Comparison of ENCODE assay signal across 18 cellular contexts in genomic region chr16:67237396-67238277, GRCh38. TPM values are rescaled to one million over a fixed set of nuclear protein-coding genes. Genes with fewer than 3 reads are reported as not detected.
DNase-seq lines count a peak whose midpoint lies in the region; ATAC-seq and TF ChIP-seq lines count a peak whose summit lies in the region.
"Had no signal": no experiment of that assay in that cellular context is flagged by ENCODE, and none has a peak within 500 bp of the region (broad histone marks: within the 10 kb centered on the region; RNA-seq: fewer than 3 reads in every experiment).

No MANE protein-coding gene starts in this region.

- no peaks in the 10 kb centered on the region for H3K27me3 ChIP-seq in DND-41 (ENCODE audit: insufficient read depth, low read length, poor library complexity)
- no peaks in the 10 kb centered on the region for H3K27me3 ChIP-seq in mesenchymal stem cell (ENCODE audit: control insufficient read depth in 1 of 2, insufficient read depth in 1 of 2, low read length in 2 of 2)
- H3K27me3 ChIP-seq in suprapubic skin = no peaks in the 10 kb centered on the region
- H3K27me3 ChIP-seq: left lung, SJCRH30, tibial artery had no signal

- H3K18ac ChIP-seq in mesenchymal stem cell (ENCODE audit: low read depth in 1 of 2, low read length in 2 of 2) = no peak overlapping the region

- TF ChIP-seq CTCF in CD14-positive monocyte (IDR thresholded peaks at IDR 0.05) (no peak), DND-41 (IDR thresholded peaks at IDR 0.05; ENCODE audit: borderline replicate concordance, extremely low read depth, low read length, poor library complexity, severe bottlenecking) (no peak), suprapubic skin (IDR thresholded peaks at IDR 0.05) (no peak)

- H3K36me3 Mint-ChIP-seq in CD14-positive monocyte = peaks cover 70 to 88% of the 10 kb centered on the region in 2 donors
- peaks cover 94% of the 10 kb centered on the region for H3K36me3 Mint-ChIP-seq in activated T-helper 17 cell treated with anti-CD3 and anti-CD28 coated beads, Interleukin-2, amount 50 U/mL, for 72 hours (ENCODE audit: low read depth)

- H2BK5ac ChIP-seq in mesenchymal stem cell (ENCODE audit: low read depth, low read length, poor library complexity, severe bottlenecking) = no peak overlapping the region

- H3K9me3 ChIP-seq in DND-41 (ENCODE audit: insufficient read depth, low read length, severe bottlenecking) (no peaks in the 10 kb centered on the region), mesenchymal stem cell (ENCODE audit: control insufficient read depth, low read length) (no peaks in the 10 kb centered on the region), suprapubic skin (no peaks in the 10 kb centered on the region)
- H3K9me3 ChIP-seq: left lung, SJCRH30, tibial artery had no signal

- peaks cover 0 to 4% (median 2%) of the 10 kb centered on the region in 3 donors for H3K27me3 Mint-ChIP-seq in CD14-positive monocyte (ENCODE audit: low read depth in 3 of 3)
- no peaks in the 10 kb centered on the region for H3K27me3 Mint-ChIP-seq in activated T-helper 17 cell treated with anti-CD3 and anti-CD28 coated beads, Interleukin-2, amount 50 U/mL, for 72 hours
- H3K27me3 Mint-ChIP-seq: stimulated activated memory B cell treated with anti-CD40 and anti-IgM and Interleukin-4, amounts not matched to agents 10 μg/mL and 1 μg/mL and 100 μg/mL, for 72 hours had no signal

- H2AFZ ChIP-seq in DND-41 (ENCODE audit: low read depth, low read length) = no peak overlapping the region
- H2AFZ ChIP-seq in mesenchymal stem cell (ENCODE audit: low read depth, low read length) = no peak overlapping the region

- H3K4me3 Mint-ChIP-seq in CD14-positive monocyte = no peak overlapping the region
- peak overlapping the region; percentile 42 for H3K4me3 Mint-ChIP-seq in activated T-helper 17 cell treated with anti-CD3 and anti-CD28 coated beads, Interleukin-2, amount 50 U/mL, for 72 hours
- H3K4me3 Mint-ChIP-seq: stimulated activated memory B cell treated with anti-CD40 and anti-IgM and Interleukin-4, amounts not matched to agents 10 μg/mL and 1 μg/mL and 100 μg/mL, for 72 hours; T-helper 1 cell treated with Interleukin-12 subunit alpha and Interleukin-12 subunit beta and Interleukin-4 antibody, amounts not matched to agents 30 μg/mL and 1 μg/mL, for 36 hours had no signal

- H4K8ac ChIP-seq in mesenchymal stem cell (ENCODE audit: low read length) = peak overlapping the region; percentile 19

- peaks cover 25% of the 10 kb centered on the region for H3K4me1 Mint-ChIP-seq in CD14-positive monocyte
- H3K4me1 Mint-ChIP-seq in activated T-helper 17 cell treated with anti-CD3 and anti-CD28 coated beads, Interleukin-2, amount 50 U/mL, for 72 hours = peaks cover 17% of the 10 kb centered on the region

- no peak overlapping the region for H2BK120ac ChIP-seq in mesenchymal stem cell (ENCODE audit: low read depth, low read length)

- intact Hi-C loops in CD14-positive monocyte (cut with micrococcal nuclease) = no loop called here

- DNase-seq in CD14-positive monocyte (ENCODE audit: low spot score) = no peak
- no peak for DNase-seq in DND-41
- no peak for DNase-seq in mesenchymal stem cell
- no peak for DNase-seq in DMS 273 (lab: John Stamatoyannopoulos, UW; ENCODE audit: unreplicated experiment)
- no peak for DNase-seq in ureter (ENCODE audit: low spot score)
- no peak for DNase-seq in suprapubic skin (ENCODE audit: low spot score in 2 of 2)
- DNase-seq: erythroblast, foreskin melanocyte, retina, SJCRH30, WERI-Rb-1 had no signal

- 94% methylated on average over 10 of the region's 16 CpGs for WGBS in mesenchymal stem cell
- 84% methylated on average over 16 of the region's 16 CpGs for WGBS in suprapubic skin

- no peak for ATAC-seq in DND-41 (ENCODE audit: insufficient read depth, low read depth)
- ATAC-seq in activated T-helper 17 cell treated with anti-CD3 and anti-CD28 coated beads, Interleukin-2, amount 50 U/mL, for 72 hours (replicated peaks) = no peak
- no peak for ATAC-seq in GM21717 (IDR thresholded peaks at IDR 0.05; ENCODE audit: unreplicated experiment)
- ATAC-seq: left lung had no signal

- H3K4me2 ChIP-seq in DND-41 (ENCODE audit: insufficient read depth, low read length) (peak overlapping the region; percentile 54; the same call in 1 of the 2 replicates), mesenchymal stem cell (ENCODE audit: low read length, poor library complexity, severe bottlenecking) (no peak overlapping the region)

- H3K4me1 ChIP-seq in DND-41 (ENCODE audit: insufficient read depth, low read length) (peaks cover 25% of the 10 kb centered on the region), mesenchymal stem cell (ENCODE audit: control insufficient read depth, insufficient read depth, low read depth, low read length) (peaks cover 20% of the 10 kb centered on the region), suprapubic skin (peaks cover 26% of the 10 kb centered on the region)

- TF ChIP-seq POLR2A in suprapubic skin (IDR thresholded peaks at IDR 0.05) = no peak

- peaks cover 17% of the 10 kb centered on the region; the same call in 1 of the 2 replicates for H3K79me2 ChIP-seq in DND-41 (ENCODE audit: insufficient read depth, low read length)

- peaks cover 9% of the 10 kb centered on the region for H4K20me1 ChIP-seq in DND-41 (ENCODE audit: insufficient read depth, low read length)

- H3K23ac ChIP-seq in mesenchymal stem cell (ENCODE audit: low read length in 2 of 2) = no peak overlapping the region

- H3K4me3 ChIP-seq in DND-41 (ENCODE audit: low read depth in 1 of 2, low read length in 2 of 2) (no peak overlapping the region; a peak in 1 of 4 replicates), mesenchymal stem cell (ENCODE audit: insufficient read depth in 1 of 2, low read depth in 1 of 2, low read length in 2 of 2) (no peak overlapping the region), suprapubic skin (no peak overlapping the region)
- H3K4me3 ChIP-seq: left lung, SJCRH30, tibial artery had no signal

- H3K14ac ChIP-seq in mesenchymal stem cell (ENCODE audit: low read length in 2 of 2) = no peak overlapping the region

- peak overlapping the region in 4 of 7 donors; percentile 26 to 71 (median 50) for H3K27ac Mint-ChIP-seq in CD14-positive monocyte
- peak overlapping the region; percentile 56 for H3K27ac Mint-ChIP-seq in activated T-helper 17 cell treated with anti-CD3 and anti-CD28 coated beads, Interleukin-2, amount 50 U/mL, for 72 hours
- H3K27ac Mint-ChIP-seq: activated T-helper 2 cell treated with anti-CD3 and anti-CD28 coated beads, Interferon-gamma antibody, Interleukin-2, Interleukin-4, amounts not matched to agents 10 μg/mL and 5 μg/mL and 100 μg/mL, durations not matched to agents 14 hours and 24 hours and 36 hours; stimulated activated memory B cell treated with anti-CD40 and anti-IgM and Interleukin-4, amounts not matched to agents 10 μg/mL and 1 μg/mL and 100 μg/mL, for 72 hours; T-helper 1 cell treated with Interleukin-12 subunit alpha and Interleukin-12 subunit beta and Interleukin-4 antibody, amounts not matched to agents 30 μg/mL and 1 μg/mL, for 36 hours had no signal

- TF ChIP-seq EP300 in suprapubic skin (IDR thresholded peaks at IDR 0.05) = no peak

- no peak overlapping the region for H2BK12ac ChIP-seq in mesenchymal stem cell (ENCODE audit: low read length in 2 of 2)

- no peak overlapping the region for H2BK15ac ChIP-seq in mesenchymal stem cell (ENCODE audit: low read depth, poor library complexity, severe bottlenecking)

- H3K36me3 ChIP-seq in DND-41 (ENCODE audit: insufficient read depth, low read length) (peaks cover 31% of the 10 kb centered on the region), mesenchymal stem cell (ENCODE audit: control insufficient read depth in 1 of 2, insufficient read depth in 2 of 2, low read depth in 1 of 2, low read length in 2 of 2) (peaks cover 72 to 76% of the 10 kb centered on the region in 2 experiments), suprapubic skin (peaks cover 66% of the 10 kb centered on the region)

- no peak overlapping the region for H3K4ac ChIP-seq in mesenchymal stem cell (ENCODE audit: low read depth in 1 of 2, low read length in 2 of 2)

- no peak overlapping the region for H4K91ac ChIP-seq in mesenchymal stem cell (ENCODE audit: low read length)

- H3K27ac ChIP-seq in DND-41 (ENCODE audit: low read length) = no peak overlapping the region
- no peak overlapping the region for H3K27ac ChIP-seq in mesenchymal stem cell (ENCODE audit: low read length, poor library complexity, severe bottlenecking)
- no peak overlapping the region for H3K27ac ChIP-seq in suprapubic skin
- H3K27ac ChIP-seq: left lung, SJCRH30, tibial artery, WERI-Rb-1 had no signal

- H3K9ac ChIP-seq in DND-41 (ENCODE audit: low read depth, low read length) (no peak overlapping the region), mesenchymal stem cell (ENCODE audit: low read length) (no peak overlapping the region)

- H3K9me3 Mint-ChIP-seq in CD14-positive monocyte = peaks cover 0 to 3% (median 0%) of the 10 kb centered on the region in 7 donors
- no peaks in the 10 kb centered on the region for H3K9me3 Mint-ChIP-seq in activated T-helper 17 cell treated with anti-CD3 and anti-CD28 coated beads, Interleukin-2, amount 50 U/mL, for 72 hours
- H3K9me3 Mint-ChIP-seq: activated T-helper 2 cell treated with anti-CD3 and anti-CD28 coated beads, Interferon-gamma antibody, Interleukin-2, Interleukin-4, amounts not matched to agents 10 μg/mL and 5 μg/mL and 100 μg/mL, durations not matched to agents 14 hours and 24 hours and 36 hours; stimulated activated memory B cell treated with anti-CD40 and anti-IgM and Interleukin-4, amounts not matched to agents 10 μg/mL and 1 μg/mL and 100 μg/mL, for 72 hours; T-helper 1 cell treated with Interleukin-12 subunit alpha and Interleukin-12 subunit beta and Interleukin-4 antibody, amounts not matched to agents 30 μg/mL and 1 μg/mL, for 36 hours had no signal

- no peak overlapping the region for H2AK5ac ChIP-seq in mesenchymal stem cell (ENCODE audit: low read length, severe bottlenecking)

- peaks cover 45% of the 10 kb centered on the region for H3K79me1 ChIP-seq in mesenchymal stem cell (replicated peaks; ENCODE audit: low read length, poor library complexity, severe bottlenecking)

RNA-seq across cellular contexts. Expression of gene FHOD1, which starts 9.6 kb away (rescaled TPM):
- polyA plus RNA-seq in CD14-positive monocyte = 1 to 10 TPM; 5.1 to 5.5 TPM
- 100 to 1,000 TPM; 104 to 145 TPM for total RNA-seq in activated T-helper 17 cell treated with anti-CD3 and anti-CD28 coated beads, Interleukin-2, amount 50 U/mL, for 72 hours
- polyA plus RNA-seq in mesenchymal stem cell (2013, experiment 1 of 2) = 51.6 TPM
- 50.1 TPM for polyA plus RNA-seq in mesenchymal stem cell (2013, experiment 2 of 2)
- total RNA-seq in ureter = 19.1 TPM
- 10 to 100 TPM in 3 of 4 donors, 1 to 10 TPM in 1; 7.7 to 28.8 (median 15.3) TPM for total RNA-seq in suprapubic skin

RNA-seq across cellular contexts. Expression of gene TMEM208, which starts 10.7 kb away (rescaled TPM):
- polyA plus RNA-seq in CD14-positive monocyte = 100 to 1,000 TPM; 117 to 130 TPM
- total RNA-seq in activated T-helper 17 cell treated with anti-CD3 and anti-CD28 coated beads, Interleukin-2, amount 50 U/mL, for 72 hours = 10 to 100 TPM; 31.7 to 39.5 TPM
- 43.4 TPM for polyA plus RNA-seq in mesenchymal stem cell (2013, experiment 1 of 2)
- polyA plus RNA-seq in mesenchymal stem cell (2013, experiment 2 of 2) = 44.0 TPM
- total RNA-seq in ureter = 30.9 TPM
- total RNA-seq in suprapubic skin = 10 to 100 TPM; 32.8 to 46.8 (median 40.0) TPM

RNA-seq across cellular contexts. Expression of gene SLC9A5, which starts 11.1 kb away (rescaled TPM):
- polyA plus RNA-seq in CD14-positive monocyte = not detected
- 10 to 100 TPM in 1 of 2 donors, 1 to 10 TPM in 1; 3.5 to 15.7 TPM for total RNA-seq in activated T-helper 17 cell treated with anti-CD3 and anti-CD28 coated beads, Interleukin-2, amount 50 U/mL, for 72 hours
- polyA plus RNA-seq in mesenchymal stem cell (2013, experiment 1 of 2) = 1.5 TPM
- polyA plus RNA-seq in mesenchymal stem cell (2013, experiment 2 of 2) = 1.5 TPM
- total RNA-seq in ureter (0.86 TPM), suprapubic skin (under 1 TPM; 0.26 to 0.64 (median 0.43) TPM)

RNA-seq across cellular contexts. Expression of gene ELMO3, which starts 38.7 kb away (rescaled TPM):
- under 1 TPM in 1 of 2 donors, not detected in 1; 0.15 TPM for polyA plus RNA-seq in CD14-positive monocyte
- 1 to 10 TPM; 6.6 to 7.1 TPM for total RNA-seq in activated T-helper 17 cell treated with anti-CD3 and anti-CD28 coated beads, Interleukin-2, amount 50 U/mL, for 72 hours
- 0.64 TPM for polyA plus RNA-seq in mesenchymal stem cell (2013, experiment 1 of 2)
- 0.49 TPM for polyA plus RNA-seq in mesenchymal stem cell (2013, experiment 2 of 2)
- total RNA-seq in ureter (23.5 TPM), suprapubic skin (10 to 100 TPM; 48.0 to 77.6 (median 56.7) TPM)

RNA-seq across cellular contexts. Expression of gene PLEKHG4, which starts 41.7 kb away (rescaled TPM):
- 1 to 10 TPM in 1 of 2 donors, under 1 TPM in 1; 0.79 to 3.2 TPM for polyA plus RNA-seq in CD14-positive monocyte
- 10 to 100 TPM in 1 of 2 donors, 1 to 10 TPM in 1; 6.4 to 29.0 TPM for total RNA-seq in activated T-helper 17 cell treated with anti-CD3 and anti-CD28 coated beads, Interleukin-2, amount 50 U/mL, for 72 hours
- 6.6 TPM for polyA plus RNA-seq in mesenchymal stem cell (2013, experiment 1 of 2)
- polyA plus RNA-seq in mesenchymal stem cell (2013, experiment 2 of 2) = 6.5 TPM
- total RNA-seq in ureter (10.3 TPM), suprapubic skin (10 to 100 TPM; 13.8 to 36.8 (median 26.9) TPM)
- total RNA-seq: SJCRH30 had no signal
